Comparison of ENCODE assay signal across 13 cellular contexts in genomic region chr2:174914894-174915760, GRCh38.
DNase-seq lines count a peak whose midpoint lies in the region; ATAC-seq and TF ChIP-seq lines count a peak whose summit lies in the region.
"Had no signal": no experiment of that assay in that cellular context is flagged by ENCODE, and none has a peak within 500 bp of the region (broad histone marks: within the 10 kb centered on the region; RNA-seq: fewer than 3 reads in every experiment).

No MANE protein-coding gene starts in this region.

- no peaks in the 10 kb centered on the region for H3K27me3 ChIP-seq in ovary

- no TSS peak for BruUV-seq in OCI-LY7 (replicated peaks; lab: Mats Ljungman, UMichigan)

- no peaks in the 10 kb centered on the region for H3K79me2 ChIP-seq in OCI-LY7 (ENCODE audit: insufficient read depth, low read depth, low read length)
- H3K79me2 ChIP-seq: parathyroid adenoma had no signal

- ATAC-seq in GM18909 (IDR thresholded peaks at IDR 0.05; ENCODE audit: poor library complexity, unreplicated experiment) (no peak), GM21717 (IDR thresholded peaks at IDR 0.05; ENCODE audit: unreplicated experiment) (no peak)
- ATAC-seq: CD8-positive, alpha-beta T cell; effector memory CD8-positive, alpha-beta T cell had no signal

- peaks cover 8 to 14% of the 10 kb centered on the region in 2 experiments for H3K36me3 ChIP-seq in HEK293 (ENCODE audit: control insufficient read depth in 2 of 2, insufficient read depth in 1 of 2, low read length in 2 of 2)
- H3K36me3 ChIP-seq in ovary: no peaks in the 10 kb centered on the region
- H3K36me3 ChIP-seq in OCI-LY7 (ENCODE audit: insufficient read depth, low read length): no peaks in the 10 kb centered on the region

- WGBS in ovary, 3 donors: 84 to 88% (median 84%) methylated on average over 7 of the region's 7 CpGs

- TF ChIP-seq CTCF in HEK293 (tag by site-specific recombination; IDR thresholded peaks at IDR 0.05) (no peak), ovary (IDR thresholded peaks at IDR 0.05) (no peak), OCI-LY7 (conservative IDR thresholded peaks at IDR 0.05; ENCODE audit: low read length) (no peak)

- TF ChIP-seq EP300 in ovary (IDR thresholded peaks at IDR 0.05): no peak

- no peak overlapping the region for H3K4me3 ChIP-seq in HEK293 (ENCODE audit: low read depth, low read length)
- H3K4me3 ChIP-seq in ovary: no peak overlapping the region
- H3K4me3 ChIP-seq in OCI-LY7 (ENCODE audit: low read depth, low read length, poor library complexity, severe bottlenecking): no peak overlapping the region

- DNase-seq in NCI-H345 (lab: John Stamatoyannopoulos, UW) (peak; percentile 42), cerebellum (ENCODE audit: low spot score) (peak; percentile 38), ovary (peak; percentile 21 to 66 (median 30)), OCI-LY7 (ENCODE audit: low spot score) (no peak)
- DNase-seq in activated naive CD4-positive, alpha-beta T cell (lab: John Stamatoyannopoulos, UW): no peak
- DNase-seq: activated naive CD8-positive, alpha-beta T cell treated with anti-CD3 and anti-CD28 coated beads, Interleukin-2, amount 10 ng/mL, durations not matched to agents 7 days and 5 days; CD8-positive, alpha-beta T cell; effector memory CD8-positive, alpha-beta T cell; stimulated activated CD4-positive, alpha-beta T cell treated with anti-CD3 and anti-CD28 coated beads, Interleukin-4, amount 100 ng/mL, for 4 hours had no signal

- POLR2A ChIA-PET in HEK293 (lab: Yijun Ruan, JAX): no interaction called here
- POLR2A ChIA-PET in OCI-LY7 (lab: Charles Lee): no interaction called here

- CTCF ChIA-PET in HEK293 (lab: Yijun Ruan, JAX) (interaction anchor here (0.6 to 1.4 kb wide), 4 partner anchors 144 to 1110 kb away, joined by 3 to 4 read pairs (median 3); no protein-coding TSS in a partner anchor), OCI-LY7 (lab: Charles Lee; ENCODE audit: unreplicated experiment) (no interaction called here)

- intact Hi-C loops in ovary (cut with DNase I) (no loop called here), OCI-LY7 (cut with micrococcal nuclease; ENCODE audit: unreplicated experiment) (no loop called here)

- H3K9me2 ChIP-seq in OCI-LY7 (ENCODE audit: insufficient read depth, low read length): no peaks in the 10 kb centered on the region

- H3K27ac ChIP-seq in HEK293 (ENCODE audit: extremely low read depth, low read depth, low read length) (peak overlapping the region; percentile 74), ovary (no peak overlapping the region), OCI-LY7 (ENCODE audit: low read depth, low read length, poor library complexity, severe bottlenecking) (no peak overlapping the region)
- H3K27ac ChIP-seq: parathyroid adenoma had no signal

- H3K4me2 ChIP-seq in OCI-LY7 (ENCODE audit: low read length): no peak overlapping the region

- no peak overlapping the region for H2AFZ ChIP-seq in OCI-LY7 (ENCODE audit: low read length)
- H2AFZ ChIP-seq: parathyroid adenoma had no signal

- H4K20me1 ChIP-seq in OCI-LY7 (ENCODE audit: insufficient read depth, low read length): no peaks in the 10 kb centered on the region

- no peak for TF ChIP-seq POLR2A in ovary (IDR thresholded peaks at IDR 0.05)

- peaks cover 25% of the 10 kb centered on the region for H3K4me1 ChIP-seq in HEK293 (ENCODE audit: control insufficient read depth, insufficient read depth, low read length)
- peaks cover 1% of the 10 kb centered on the region for H3K4me1 ChIP-seq in ovary (ENCODE audit: insufficient read depth)
- H3K4me1 ChIP-seq in OCI-LY7 (ENCODE audit: insufficient read depth, low read length, poor library complexity, severe bottlenecking): no peaks in the 10 kb centered on the region
- H3K4me1 ChIP-seq: parathyroid adenoma had no signal

- H3K9me3 ChIP-seq in HEK293 (ENCODE audit: control insufficient read depth, insufficient read depth, low read depth, low read length) (no peaks in the 10 kb centered on the region), ovary (no peaks in the 10 kb centered on the region), OCI-LY7 (ENCODE audit: low read length) (no peaks in the 10 kb centered on the region)

TF ChIP-seq in HEK293, 187 proteins besides CTCF, POLR2A, EP300 and RAD21 (continues in another document):
- peak; percentile 85 for TF ChIP-seq ZBTB44 (tag by site-specific recombination; IDR thresholded peaks at IDR 0.05)
- TF ChIP-seq ZNF423 (tag by site-specific recombination; IDR thresholded peaks at IDR 0.05): no peak
- peak; percentile 58 for TF ChIP-seq SCRT1 (tag by site-specific recombination; IDR thresholded peaks at IDR 0.05; ENCODE audit: borderline replicate concordance)
- TF ChIP-seq ZNF830 (tag by site-specific recombination; IDR thresholded peaks at IDR 0.05; ENCODE audit: low read depth): no peak
- TF ChIP-seq ZBTB17 (tag by site-specific recombination; IDR thresholded peaks at IDR 0.05): peak; percentile 61; the same call in 1 of the 2 replicates
- peak; percentile 62; the same call in 1 of the 2 replicates for TF ChIP-seq ZEB2 (tag by site-specific recombination; IDR thresholded peaks at IDR 0.05)
- TF ChIP-seq ZNF211 (tag by site-specific recombination; IDR thresholded peaks at IDR 0.05; ENCODE audit: low read depth): no peak
- TF ChIP-seq ZNF214 (tag by site-specific recombination; IDR thresholded peaks at IDR 0.05; ENCODE audit: borderline replicate concordance): no peak
- peak; percentile 66; the same call in 1 of the 2 replicates for TF ChIP-seq IKZF3 (tag by site-specific recombination; IDR thresholded peaks at IDR 0.05)
- TF ChIP-seq PRDM10 (tag by site-specific recombination; IDR thresholded peaks at IDR 0.05): peak; percentile 51; the same call in 1 of the 2 replicates
- peak; percentile 81 for TF ChIP-seq FEZF1 (tag by site-specific recombination; IDR thresholded peaks at IDR 0.05)
- TF ChIP-seq ZNF341 (tag by site-specific recombination; IDR thresholded peaks at IDR 0.05; ENCODE audit: low read depth): peak; percentile 54; the same call in 1 of the 2 replicates
- TF ChIP-seq ZNF658 (tag by site-specific recombination; IDR thresholded peaks at IDR 0.05): no peak
- peak; percentile 93 for TF ChIP-seq PRDM6 (tag by site-specific recombination; IDR thresholded peaks at IDR 0.05)
- TF ChIP-seq REPIN1 (tag by site-specific recombination; IDR thresholded peaks at IDR 0.05; ENCODE audit: low read depth): no peak
- peak; percentile 85 for TF ChIP-seq ZNF843 (tag by site-specific recombination; IDR thresholded peaks at IDR 0.05)
- TF ChIP-seq ZNF677 (tag by site-specific recombination; IDR thresholded peaks at IDR 0.05): peak; percentile 87

Comparison
In these comparisons a context has a peak if more than half of its experiments do, and no peak if none do; other contexts are left out.
1. DNase-seq: peak in NCI-H345 (single experiment), cerebellum (single experiment) and ovary (5 of 5); none in OCI-LY7 (single experiment) and activated naive CD4-positive, alpha-beta T cell (0 of 4).